Comparison of ENCODE assay signal across 8 cellular contexts in the genomic region with DNA sequence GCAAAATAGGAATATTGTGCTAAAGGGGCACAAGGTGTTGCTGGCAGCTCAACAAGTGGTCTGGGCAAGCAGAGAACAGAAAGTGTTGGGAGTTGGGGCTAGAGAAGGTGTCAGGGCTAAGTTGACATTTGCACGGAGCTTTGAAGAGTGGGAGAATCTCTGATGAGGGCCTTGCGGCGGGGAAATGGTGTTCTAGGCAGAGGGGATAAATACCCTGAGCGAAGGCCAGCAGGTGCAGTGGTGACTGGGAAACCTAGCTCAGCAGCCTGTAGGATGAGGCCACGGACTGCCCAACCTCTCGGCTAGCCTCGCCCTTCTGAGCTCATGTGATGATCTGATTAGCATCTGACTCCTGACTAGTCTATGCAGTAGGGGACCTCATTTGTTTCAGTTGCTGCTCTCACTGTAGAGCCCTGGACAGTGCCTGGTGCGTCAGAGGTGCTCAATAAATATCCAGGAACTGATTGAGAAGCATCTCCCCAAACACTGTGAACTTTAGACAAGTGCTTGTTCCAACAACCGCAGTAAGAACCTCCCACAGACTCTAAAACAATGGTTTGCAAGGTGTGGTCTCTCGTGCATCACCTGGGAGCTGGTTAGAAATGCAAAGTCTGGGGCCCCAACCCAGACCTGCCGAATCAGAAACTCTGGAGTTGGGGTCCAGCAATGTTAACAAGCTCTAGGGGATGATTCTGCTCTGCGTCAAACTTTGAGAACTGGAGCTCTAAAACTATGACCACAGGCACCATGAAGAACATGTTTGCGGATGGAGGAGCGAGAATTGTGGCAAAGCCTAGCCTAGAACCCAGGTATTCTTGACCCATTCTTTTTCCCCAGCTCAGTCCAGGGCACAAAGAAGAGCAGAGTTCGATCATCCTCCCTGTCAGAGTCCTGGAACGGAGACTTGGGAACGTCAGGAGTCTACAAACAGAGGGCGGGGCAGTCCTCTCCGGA. TPM values are rescaled to one million over a fixed set of nuclear protein-coding genes. Genes with fewer than 3 reads are reported as not detected.
DNase-seq lines count a peak whose midpoint lies in the region; ATAC-seq and TF ChIP-seq lines count a peak whose summit lies in the region.

No MANE protein-coding gene starts in this region.

- H3K27me3 ChIP-seq in WERI-Rb-1 (ENCODE audit: insufficient read depth, low read depth, severe bottlenecking), result no peaks in the 10 kb centered on the region

- peaks cover 33% of the 10 kb centered on the region for H3K27me3 Mint-ChIP-seq in activated T-cell treated with anti-CD3 and anti-CD28 coated beads, Interleukin-2, amount 50 U/mL, for 4 hours (ENCODE audit: low read depth)
- H3K27me3 Mint-ChIP-seq in stimulated activated naive B cell treated with anti-CD40 and anti-IgM and Interleukin-4, amounts not matched to agents 10 μg/mL and 1 μg/mL and 100 μg/mL, for 72 hours, result peaks cover 38 to 42% of the 10 kb centered on the region in 2 donors

- peak overlapping the region; percentile 73 for H3K4me3 Mint-ChIP-seq in activated T-cell treated with anti-CD3 and anti-CD28 coated beads, Interleukin-2, amount 50 U/mL, for 4 hours
- H3K4me3 Mint-ChIP-seq in stimulated activated naive B cell treated with anti-CD40 and anti-IgM and Interleukin-4, amounts not matched to agents 10 μg/mL and 1 μg/mL and 100 μg/mL, for 72 hours, result peak overlapping the region; percentile 64 to 65

- H3K36me3 ChIP-seq in WERI-Rb-1, result peaks cover 26% of the 10 kb centered on the region

- H3K27ac ChIP-seq in WERI-Rb-1, result peak overlapping the region; percentile 37

- no peaks in the 10 kb centered on the region for H3K9me3 ChIP-seq in WERI-Rb-1 (ENCODE audit: severe bottlenecking)

- H3K9me3 Mint-ChIP-seq in activated T-cell treated with anti-CD3 and anti-CD28 coated beads, Interleukin-2, amount 50 U/mL, for 4 hours, result no peaks in the 10 kb centered on the region
- no peaks in the 10 kb centered on the region for H3K9me3 Mint-ChIP-seq in stimulated activated naive B cell treated with anti-CD40 and anti-IgM and Interleukin-4, amounts not matched to agents 10 μg/mL and 1 μg/mL and 100 μg/mL, for 72 hours

- peaks cover 16% of the 10 kb centered on the region for H3K4me1 Mint-ChIP-seq in activated T-cell treated with anti-CD3 and anti-CD28 coated beads, Interleukin-2, amount 50 U/mL, for 4 hours (ENCODE audit: low read depth)
- H3K4me1 Mint-ChIP-seq in stimulated activated naive B cell treated with anti-CD40 and anti-IgM and Interleukin-4, amounts not matched to agents 10 μg/mL and 1 μg/mL and 100 μg/mL, for 72 hours, result peaks cover 15 to 30% of the 10 kb centered on the region in 2 donors

- peak overlapping the region; percentile 63 for H3K27ac Mint-ChIP-seq in stimulated activated naive B cell treated with anti-CD40 and anti-IgM and Interleukin-4, amounts not matched to agents 10 μg/mL and 1 μg/mL and 100 μg/mL, for 72 hours

- TF ChIP-seq CTCF in WERI-Rb-1 (IDR thresholded peaks at IDR 0.05; ENCODE audit: low read depth, low read length), result no peak

- H3K36me3 Mint-ChIP-seq in activated T-cell treated with anti-CD3 and anti-CD28 coated beads, Interleukin-2, amount 50 U/mL, for 4 hours (ENCODE audit: insufficient read depth), result no peaks in the 10 kb centered on the region
- no peaks in the 10 kb centered on the region for H3K36me3 Mint-ChIP-seq in stimulated activated naive B cell treated with anti-CD40 and anti-IgM and Interleukin-4, amounts not matched to agents 10 μg/mL and 1 μg/mL and 100 μg/mL, for 72 hours

- ATAC-seq in activated T-cell treated with anti-CD3 and anti-CD28 coated beads, Interleukin-2, amount 50 U/mL, for 4 hours, result no peak
- no peak for ATAC-seq in stimulated activated naive B cell treated with anti-CD40 and anti-IgM and Interleukin-4, amounts not matched to agents 10 μg/mL and 1 μg/mL and 100 μg/mL, for 72 hours (replicated peaks)
- ATAC-seq in GM21526 (IDR thresholded peaks at IDR 0.05; ENCODE audit: low FRiP score, unreplicated experiment) (no peak), GM18909 (IDR thresholded peaks at IDR 0.05; ENCODE audit: poor library complexity, unreplicated experiment) (no peak)

- peak overlapping the region; percentile 30 for H3K4me3 ChIP-seq in WERI-Rb-1 (ENCODE audit: low read depth, low read length)

- no peak for DNase-seq in activated T-cell treated with anti-CD3 and anti-CD28 coated beads, Interleukin-2, amount 50 U/mL, for 4 hours
- no peak for DNase-seq in activated T-cell treated with anti-CD3 and anti-CD28 coated beads for 4 hours
- peak; percentile 81 for DNase-seq in WERI-Rb-1
- DNase-seq in iPS-NIHi11 (ENCODE audit: low spot score), result peak; percentile 50
- DNase-seq in stimulated activated naive B cell treated with anti-CD40 and anti-IgM and Interleukin-4, amounts not matched to agents 10 μg/mL and 1 μg/mL and 100 μg/mL, for 72 hours, result no peak
- DNase-seq in NCI-H1694 (lab: John Stamatoyannopoulos, UW), result no peak

RNA-seq across cellular contexts. Expression of gene FOXO6, which starts 0.9 kb away (rescaled TPM):
- under 1 TPM in 2 of 3 donors, not detected in 1; 0.20 to 0.22 TPM for total RNA-seq in activated T-cell treated with anti-CD3 and anti-CD28 coated beads, Interleukin-2, amount 50 U/mL, for 4 hours

Comparison
In these comparisons a context has a peak if more than half of its experiments do, and no peak if none do; other contexts are left out.
1. DNase-seq: peak in WERI-Rb-1 (single experiment) and iPS-NIHi11 (single experiment); none in activated T-cell treated with anti-CD3 and anti-CD28 coated beads, Interleukin-2, amount 50 U/mL, for 4 hours (single experiment), activated T-cell treated with anti-CD3 and anti-CD28 coated beads for 4 hours (single experiment), stimulated activated naive B cell treated with anti-CD40 and anti-IgM and Interleukin-4, amounts not matched to agents 10 μg/mL and 1 μg/mL and 100 μg/mL, for 72 hours (single experiment) and NCI-H1694 (single experiment).